12 cellular contexts compared by ENCODE assay signal in genomic region chr14:99042376-99043257, GRCh38.
DNase-seq lines count a peak whose midpoint lies in the region; ATAC-seq and TF ChIP-seq lines count a peak whose summit lies in the region.
"Had no signal": no experiment of that assay in that cellular context is flagged by ENCODE, and none has a peak within 500 bp of the region (broad histone marks: within the 10 kb centered on the region; RNA-seq: fewer than 3 reads in every experiment).

No MANE protein-coding gene starts in this region.

- no peak overlapping the region for H3K4me3 ChIP-seq in stomach

- TF ChIP-seq POLR2A in stomach (IDR thresholded peaks at IDR 0.05): no peak

- DNase-seq in activated CD4-positive, alpha-beta memory T cell treated with anti-CD3 and anti-CD28 coated beads for 36 hours: peak; percentile 2
- DNase-seq in activated CD4-positive, alpha-beta memory T cell treated with anti-CD3 and anti-CD28 coated beads, Interleukin-2, amount 10 ng/mL, durations not matched to agents 7 days and 5 days: no peak
- DNase-seq in caudate nucleus (lab: John Stamatoyannopoulos, UW): no peak
- peak; percentile 71 for DNase-seq in mesenteric fat pad (ENCODE audit: low spot score)
- DNase-seq in stomach: peak; percentile 20
- no peak for DNase-seq in T-helper 2 cell
- DNase-seq in COR-L47 (lab: John Stamatoyannopoulos, UW): no peak
- DNase-seq: Calu3, DMS 273 treated with DMSO at 0.1 percent for 48 hours had no signal

- no peaks in the 10 kb centered on the region for H3K9me3 Mint-ChIP-seq in activated CD4-positive, alpha-beta memory T cell treated with anti-CD3 and anti-CD28 coated beads for 36 hours
- H3K9me3 Mint-ChIP-seq in activated CD4-positive, alpha-beta memory T cell treated with anti-CD3 and anti-CD28 coated beads, Interleukin-2, amount 10 ng/mL, durations not matched to agents 7 days and 5 days: peaks cover 13% of the 10 kb centered on the region

- 83 to 92% (median 87%) methylated on average over 11 to 19 of the region's 19 CpGs for WGBS in stomach, 5 donors

- no peak for TF ChIP-seq EP300 in stomach (IDR thresholded peaks at IDR 0.05)

- ATAC-seq in GM21515 (IDR thresholded peaks at IDR 0.05; ENCODE audit: unreplicated experiment): no peak

- TF ChIP-seq CTCF in stomach (IDR thresholded peaks at IDR 0.05): no peak

- H3K4me3 Mint-ChIP-seq in activated CD4-positive, alpha-beta memory T cell treated with anti-CD3 and anti-CD28 coated beads for 36 hours: no peak overlapping the region
- H3K4me3 Mint-ChIP-seq in activated CD4-positive, alpha-beta memory T cell treated with anti-CD3 and anti-CD28 coated beads, Interleukin-2, amount 10 ng/mL, durations not matched to agents 7 days and 5 days: no peak overlapping the region

- H3K27me3 ChIP-seq in stomach: no peaks in the 10 kb centered on the region

- H3K27ac ChIP-seq in caudate nucleus (ENCODE audit: low read depth, low read length) (peak overlapping the region; percentile 85), stomach (no peak overlapping the region)
- H3K27ac ChIP-seq: 22Rv1, HL-60 had no signal

- no peaks in the 10 kb centered on the region for H3K36me3 Mint-ChIP-seq in activated CD4-positive, alpha-beta memory T cell treated with anti-CD3 and anti-CD28 coated beads for 36 hours
- H3K36me3 Mint-ChIP-seq in activated CD4-positive, alpha-beta memory T cell treated with anti-CD3 and anti-CD28 coated beads, Interleukin-2, amount 10 ng/mL, durations not matched to agents 7 days and 5 days (ENCODE audit: low read depth): no peaks in the 10 kb centered on the region

- CTCF ChIA-PET in activated CD4-positive, alpha-beta memory T cell treated with anti-CD3 and anti-CD28 coated beads for 36 hours (lab: Charles Lee): no interaction called here
- CTCF ChIA-PET in activated CD4-positive, alpha-beta memory T cell treated with anti-CD3 and anti-CD28 coated beads, Interleukin-2, amount 10 ng/mL, durations not matched to agents 7 days and 5 days (lab: Charles Lee): no interaction called here

- no peaks in the 10 kb centered on the region for H3K4me1 ChIP-seq in stomach

- no peak overlapping the region for H3K27ac Mint-ChIP-seq in activated CD4-positive, alpha-beta memory T cell treated with anti-CD3 and anti-CD28 coated beads for 36 hours
- H3K27ac Mint-ChIP-seq in activated CD4-positive, alpha-beta memory T cell treated with anti-CD3 and anti-CD28 coated beads, Interleukin-2, amount 10 ng/mL, durations not matched to agents 7 days and 5 days: no peak overlapping the region

- no peaks in the 10 kb centered on the region for H3K27me3 Mint-ChIP-seq in activated CD4-positive, alpha-beta memory T cell treated with anti-CD3 and anti-CD28 coated beads for 36 hours
- no peaks in the 10 kb centered on the region for H3K27me3 Mint-ChIP-seq in activated CD4-positive, alpha-beta memory T cell treated with anti-CD3 and anti-CD28 coated beads, Interleukin-2, amount 10 ng/mL, durations not matched to agents 7 days and 5 days

- POLR2A ChIA-PET in activated CD4-positive, alpha-beta memory T cell treated with anti-CD3 and anti-CD28 coated beads for 36 hours (lab: Charles Lee): no interaction called here
- POLR2A ChIA-PET in activated CD4-positive, alpha-beta memory T cell treated with anti-CD3 and anti-CD28 coated beads, Interleukin-2, amount 10 ng/mL, durations not matched to agents 7 days and 5 days (lab: Charles Lee): no interaction called here

- no peaks in the 10 kb centered on the region for H3K36me3 ChIP-seq in stomach

- peaks cover 0 to 6% (median 0%) of the 10 kb centered on the region in 4 donors for H3K9me3 ChIP-seq in stomach

- H3K4me1 Mint-ChIP-seq in activated CD4-positive, alpha-beta memory T cell treated with anti-CD3 and anti-CD28 coated beads for 36 hours (ENCODE audit: low read depth): no peaks in the 10 kb centered on the region
- H3K4me1 Mint-ChIP-seq in activated CD4-positive, alpha-beta memory T cell treated with anti-CD3 and anti-CD28 coated beads, Interleukin-2, amount 10 ng/mL, durations not matched to agents 7 days and 5 days: no peaks in the 10 kb centered on the region

- intact Hi-C loops in activated CD4-positive, alpha-beta memory T cell treated with anti-CD3 and anti-CD28 coated beads for 36 hours (cut with micrococcal nuclease): no loop called here
- intact Hi-C loops in stomach (cut with DNase I; ENCODE audit: low total_unique reads): no loop called here

Comparison
In these comparisons a context has a peak if more than half of its experiments do, and no peak if none do; other contexts are left out.
1. DNase-seq: peak in activated CD4-positive, alpha-beta memory T cell treated with anti-CD3 and anti-CD28 coated beads for 36 hours (single experiment), mesenteric fat pad (single experiment) and stomach (single experiment); none in activated CD4-positive, alpha-beta memory T cell treated with anti-CD3 and anti-CD28 coated beads, Interleukin-2, amount 10 ng/mL, durations not matched to agents 7 days and 5 days (single experiment), caudate nucleus (0 of 61), T-helper 2 cell (0 of 5) and COR-L47 (single experiment).